3 cellular contexts compared by ENCODE assay signal in the genomic region with DNA sequence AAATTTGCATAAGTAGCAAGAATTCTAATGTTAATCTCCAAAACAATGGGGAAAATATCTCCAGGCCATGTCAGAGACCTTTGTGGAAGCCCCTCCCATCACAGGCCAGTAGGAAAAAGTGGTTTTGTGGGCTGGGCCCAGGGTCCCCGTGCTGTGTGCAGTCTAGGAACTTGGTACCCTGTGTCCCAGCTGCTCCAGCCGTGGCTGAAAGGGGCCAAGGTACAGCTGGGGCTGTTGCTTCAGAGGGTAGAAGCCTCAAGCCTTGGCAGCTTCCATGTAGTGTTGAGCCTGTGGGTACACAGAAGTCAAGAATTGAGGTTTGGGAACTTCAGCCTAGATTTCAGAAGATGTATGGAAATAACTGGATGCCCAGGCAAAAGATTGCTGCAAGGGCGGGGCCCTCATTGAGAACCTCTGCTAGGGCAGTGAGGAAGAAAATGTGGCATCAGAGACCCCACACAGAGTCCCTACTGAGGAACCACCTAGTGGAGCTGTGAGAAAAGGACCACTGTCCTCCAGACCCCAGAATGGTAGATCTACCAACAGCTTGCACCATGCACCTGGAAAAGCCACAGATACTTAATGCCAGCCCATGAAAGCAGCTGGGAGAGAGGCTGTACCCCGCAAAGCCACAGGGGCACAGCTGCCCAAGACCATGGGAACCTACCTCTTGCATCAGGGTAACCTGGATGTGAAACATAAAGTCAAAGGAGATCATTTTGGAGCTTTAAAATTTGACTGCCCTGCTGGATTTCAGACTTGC. TPM values are rescaled to one million over a fixed set of nuclear protein-coding genes. Genes with fewer than 3 reads are reported as not detected.
"Had no signal": no experiment of that assay in that cellular context is flagged by ENCODE, and none has a peak within 500 bp of the region (broad histone marks: within the 10 kb centered on the region; RNA-seq: fewer than 3 reads in every experiment).

No MANE protein-coding gene starts in this region.

RNA-seq across cellular contexts. Expression of a gene that starts 51.0 kb away (rescaled TPM):
- total RNA-seq: H7, HT-29, K562 had no signal
- polyA plus RNA-seq: K562 had no signal
